In the genomic region with DNA sequence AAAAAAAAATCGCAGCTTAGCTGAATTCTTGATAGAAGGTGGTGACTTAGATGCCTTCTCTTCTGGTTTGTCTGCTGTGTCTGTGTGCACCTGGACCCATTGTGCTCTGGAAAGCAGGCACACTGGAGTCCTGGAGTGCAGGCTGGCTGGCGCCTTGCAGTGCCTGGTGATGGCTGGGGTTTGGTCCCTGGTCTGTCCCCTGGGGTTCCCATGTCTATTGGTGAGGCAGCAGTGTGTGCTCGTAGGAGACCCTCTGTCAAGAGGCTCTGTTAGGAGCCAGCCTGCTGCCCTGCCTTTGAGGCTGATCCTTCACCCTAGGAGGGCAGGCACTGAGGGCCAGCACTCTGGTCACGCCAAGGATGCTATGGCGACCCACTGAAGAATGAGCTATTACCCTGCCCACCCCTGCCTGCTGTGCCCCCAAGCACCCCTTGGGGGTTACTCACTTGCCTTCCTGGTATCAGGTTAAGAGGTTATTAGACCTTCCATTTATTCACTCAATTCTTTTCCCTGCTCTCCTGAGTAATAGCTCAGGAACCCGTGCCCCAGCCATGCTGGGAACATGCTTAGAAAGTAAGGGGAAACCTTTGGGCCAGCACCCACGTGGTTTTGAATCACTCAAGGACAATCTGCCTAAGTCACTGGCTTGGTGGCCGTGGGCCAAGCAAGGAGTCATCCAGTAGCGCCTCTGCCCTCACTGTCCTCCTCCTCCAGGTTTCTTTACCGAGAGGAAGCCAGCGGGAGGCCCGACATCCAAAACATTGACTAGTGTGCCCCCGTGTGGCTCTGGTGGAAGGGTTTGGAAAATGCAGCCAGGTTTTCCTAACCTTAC, we compare ENCODE assay signal across 8 cellular contexts.
DNase-seq lines count a peak whose midpoint lies in the region; ATAC-seq and TF ChIP-seq lines count a peak whose summit lies in the region.

No MANE protein-coding gene starts in this region.

- no peak overlapping the region for H3K4me3 Mint-ChIP-seq in activated CD4-positive, alpha-beta memory T cell treated with anti-CD3 and anti-CD28 coated beads for 36 hours

- DNase-seq in GM04504 (ENCODE audit: low read depth) (peak; percentile 98), NCI-H524 (lab: John Stamatoyannopoulos, UW) (peak; percentile 89 to 98), epithelial cell of esophagus (ENCODE audit: low read depth) (peak; percentile 98), midbrain (lab: John Stamatoyannopoulos, UW) (peak; percentile 83)
- DNase-seq in activated CD4-positive, alpha-beta memory T cell treated with anti-CD3 and anti-CD28 coated beads for 36 hours = peak; percentile 77
- peak; percentile 1 for DNase-seq in stimulated activated naive CD4-positive, alpha-beta T cell treated with Interleukin-2 at 50 U/mL for 16 hours (lab: John Stamatoyannopoulos, UW)

- no peaks in the 10 kb centered on the region for H3K9me3 Mint-ChIP-seq in activated CD4-positive, alpha-beta memory T cell treated with anti-CD3 and anti-CD28 coated beads for 36 hours

- intact Hi-C loops in activated CD4-positive, alpha-beta memory T cell treated with anti-CD3 and anti-CD28 coated beads for 36 hours (cut with micrococcal nuclease) = loop anchor here (1.0 kb wide), 2 partner anchors 158 to 293 kb away; no protein-coding TSS in a partner anchor

- H3K27me3 Mint-ChIP-seq in activated CD4-positive, alpha-beta memory T cell treated with anti-CD3 and anti-CD28 coated beads for 36 hours = no peaks in the 10 kb centered on the region

- POLR2A ChIA-PET in activated CD4-positive, alpha-beta memory T cell treated with anti-CD3 and anti-CD28 coated beads for 36 hours (lab: Charles Lee) = no interaction called here

- peak; percentile 76 for TF ChIP-seq CTCF in epithelial cell of esophagus (IDR thresholded peaks at IDR 0.05; ENCODE audit: insufficient read depth, low read depth, low read length, missing control alignments)

- CTCF ChIA-PET in activated CD4-positive, alpha-beta memory T cell treated with anti-CD3 and anti-CD28 coated beads for 36 hours (lab: Charles Lee) = interaction anchor here (0.6 to 2.0 kb wide), 9 partner anchors 31 to 476 kb away, joined by 3 to 11 read pairs (median 4); no protein-coding TSS in a partner anchor

- peaks cover 9% of the 10 kb centered on the region for H3K4me1 Mint-ChIP-seq in activated CD4-positive, alpha-beta memory T cell treated with anti-CD3 and anti-CD28 coated beads for 36 hours (ENCODE audit: low read depth)

- no peaks in the 10 kb centered on the region for H3K36me3 Mint-ChIP-seq in activated CD4-positive, alpha-beta memory T cell treated with anti-CD3 and anti-CD28 coated beads for 36 hours

- no peak overlapping the region for H3K27ac Mint-ChIP-seq in activated CD4-positive, alpha-beta memory T cell treated with anti-CD3 and anti-CD28 coated beads for 36 hours

- ATAC-seq in HG03442 (IDR thresholded peaks at IDR 0.05; ENCODE audit: unreplicated experiment) (peak; percentile 50), GM18502 (IDR thresholded peaks at IDR 0.05; ENCODE audit: poor library complexity, unreplicated experiment) (no peak)

- H3K4me3 ChIP-seq in epithelial cell of esophagus (ENCODE audit: low read length) = no peak overlapping the region

Comparison
In these comparisons a context has a peak if more than half of its experiments do, and no peak if none do; other contexts are left out.
1. DNase-seq: peak in every context shown above with its lines; median percentile 98 in GM04504; 98 in epithelial cell of esophagus; 94 in NCI-H524; 83 in midbrain; 77 in activated CD4-positive, alpha-beta memory T cell treated with anti-CD3 and anti-CD28 coated beads for 36 hours; 1 in stimulated activated naive CD4-positive, alpha-beta T cell treated with Interleukin-2 at 50 U/mL for 16 hours.